Comparison of ENCODE assay signal across 22 cellular contexts in genomic region chr17:32191306-32191705, GRCh38.
A peak's percentile ranks its signal among the peaks of the same experiment; 100 is the strongest.
DNase-seq lines count a peak whose midpoint lies in the region; ATAC-seq, FAIRE-seq and TF ChIP-seq lines count a peak whose summit lies in the region.
"Had no signal": no experiment of that assay in that cellular context is flagged by ENCODE, and none has a peak within 500 bp of the region (broad histone marks: within the 10 kb centered on the region; RNA-seq: fewer than 3 reads in every experiment).

No MANE protein-coding gene starts in this region.

- ATAC-seq in SK-N-SH treated with all-trans-retinoic acid at 6 μM for 48 hours: peak; percentile 79
- ATAC-seq: foreskin keratinocyte, left colon had no signal

- DNase-seq in HCEC 1CT: peak; percentile 84
- DNase-seq in fibroblast of pulmonary artery (ENCODE audit: low read depth): peak; percentile 37
- DNase-seq in NAMALWA (ENCODE audit: low spot score): no peak
- DNase-seq in caudate nucleus (lab: John Stamatoyannopoulos, UW): no peak
- no peak for DNase-seq in HPDE6-E6E7 (ENCODE audit: extremely low spot score)
- DNase-seq in GM19239 (ENCODE audit: insufficient read length, low spot score): no peak
- DNase-seq: activated CD8-positive, alpha-beta memory T cell treated with anti-CD3 and anti-CD28 coated beads for 24 hours; CD4-positive, CD25-positive, alpha-beta regulatory T cell; central memory CD4-positive, alpha-beta T cell; DMS79; KG1; left colon; NCI-H1092; NCI-H2081 treated with DMSO at 0.1 percent for 48 hours; NCI-H510A treated with DMSO at 0.1 percent for 48 hours; SIG-M5; stimulated activated CD4-positive, alpha-beta T cell treated with anti-CD3 and anti-CD28 coated beads, Interleukin-12 subunit alpha, Interleukin-12 subunit beta, amount 100 ng/mL, for 4 hours had no signal

- no peak for TF ChIP-seq CTCF in fibroblast of pulmonary artery (IDR thresholded peaks at IDR 0.05; ENCODE audit: low read length, missing control alignments)

- FAIRE-seq in GM19239 (lab: Jason Lieb, UNC): no peak
- FAIRE-seq: H54 had no signal

- H3K4me3 ChIP-seq in fibroblast of pulmonary artery (replicated peaks; ENCODE audit: low read depth, low read length): no peak overlapping the region
- H3K4me3 ChIP-seq: neural progenitor cell, thoracic aorta had no signal

- no peak overlapping the region for H3K27ac ChIP-seq in caudate nucleus (ENCODE audit: low read depth, low read length)
- H3K27ac ChIP-seq: foreskin keratinocyte, neural progenitor cell, thoracic aorta had no signal

TF ChIP-seq in SK-N-SH treated with all-trans-retinoic acid at 6 μM for 48 hours, 23 proteins besides CTCF, POLR2A, EP300 and RAD21:
- TF ChIP-seq CREB5 (CRISPR knock-in tag; IDR thresholded peaks at IDR 0.05; ENCODE audit: low read depth) (no peak), ZC3H10 (CRISPR knock-in tag; IDR thresholded peaks at IDR 0.05) (no peak), TCF4 (CRISPR knock-in tag; IDR thresholded peaks at IDR 0.05; ENCODE audit: borderline replicate concordance) (no peak), ZFP3 (CRISPR knock-in tag; IDR thresholded peaks at IDR 0.05) (no peak), ZNF8 (CRISPR knock-in tag; IDR thresholded peaks at IDR 0.05) (no peak), ZFP30 (CRISPR knock-in tag; IDR thresholded peaks at IDR 0.05) (no peak), CSRNP3 (CRISPR knock-in tag; IDR thresholded peaks at IDR 0.05) (no peak), ZNF565 (CRISPR knock-in tag; conservative IDR thresholded peaks at IDR 0.05; ENCODE audit: low read depth) (no peak), ISL1 (CRISPR knock-in tag; IDR thresholded peaks at IDR 0.05) (no peak), POU6F1 (CRISPR knock-in tag; IDR thresholded peaks at IDR 0.05; ENCODE audit: borderline replicate concordance, low read depth) (no peak), SNAI2 (CRISPR knock-in tag; IDR thresholded peaks at IDR 0.05) (no peak), PPARA (CRISPR knock-in tag; IDR thresholded peaks at IDR 0.05; ENCODE audit: borderline replicate concordance) (no peak), ARNTL (CRISPR knock-in tag; IDR thresholded peaks at IDR 0.05; ENCODE audit: borderline replicate concordance, low read depth) (no peak), BACH2 (CRISPR knock-in tag; IDR thresholded peaks at IDR 0.05; ENCODE audit: borderline replicate concordance) (no peak)
- TF ChIP-seq, protein P1, sequence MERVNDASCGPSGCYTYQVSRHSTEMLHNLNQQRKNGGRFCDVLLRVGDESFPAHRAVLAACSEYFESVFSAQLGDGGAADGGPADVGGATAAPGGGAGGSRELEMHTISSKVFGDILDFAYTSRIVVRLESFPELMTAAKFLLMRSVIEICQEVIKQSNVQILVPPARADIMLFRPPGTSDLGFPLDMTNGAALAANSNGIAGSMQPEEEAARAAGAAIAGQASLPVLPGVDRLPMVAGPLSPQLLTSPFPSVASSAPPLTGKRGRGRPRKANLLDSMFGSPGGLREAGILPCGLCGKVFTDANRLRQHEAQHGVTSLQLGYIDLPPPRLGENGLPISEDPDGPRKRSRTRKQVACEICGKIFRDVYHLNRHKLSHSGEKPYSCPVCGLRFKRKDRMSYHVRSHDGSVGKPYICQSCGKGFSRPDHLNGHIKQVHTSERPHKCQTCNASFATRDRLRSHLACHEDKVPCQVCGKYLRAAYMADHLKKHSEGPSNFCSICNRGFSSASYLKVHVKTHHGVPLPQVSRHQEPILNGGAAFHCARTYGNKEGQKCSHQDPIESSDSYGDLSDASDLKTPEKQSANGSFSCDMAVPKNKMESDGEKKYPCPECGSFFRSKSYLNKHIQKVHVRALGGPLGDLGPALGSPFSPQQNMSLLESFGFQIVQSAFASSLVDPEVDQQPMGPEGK (CRISPR knock-in tag; IDR thresholded peaks at IDR 0.05; ENCODE audit: borderline replicate concordance): no peak
- TF ChIP-seq, protein P2, sequence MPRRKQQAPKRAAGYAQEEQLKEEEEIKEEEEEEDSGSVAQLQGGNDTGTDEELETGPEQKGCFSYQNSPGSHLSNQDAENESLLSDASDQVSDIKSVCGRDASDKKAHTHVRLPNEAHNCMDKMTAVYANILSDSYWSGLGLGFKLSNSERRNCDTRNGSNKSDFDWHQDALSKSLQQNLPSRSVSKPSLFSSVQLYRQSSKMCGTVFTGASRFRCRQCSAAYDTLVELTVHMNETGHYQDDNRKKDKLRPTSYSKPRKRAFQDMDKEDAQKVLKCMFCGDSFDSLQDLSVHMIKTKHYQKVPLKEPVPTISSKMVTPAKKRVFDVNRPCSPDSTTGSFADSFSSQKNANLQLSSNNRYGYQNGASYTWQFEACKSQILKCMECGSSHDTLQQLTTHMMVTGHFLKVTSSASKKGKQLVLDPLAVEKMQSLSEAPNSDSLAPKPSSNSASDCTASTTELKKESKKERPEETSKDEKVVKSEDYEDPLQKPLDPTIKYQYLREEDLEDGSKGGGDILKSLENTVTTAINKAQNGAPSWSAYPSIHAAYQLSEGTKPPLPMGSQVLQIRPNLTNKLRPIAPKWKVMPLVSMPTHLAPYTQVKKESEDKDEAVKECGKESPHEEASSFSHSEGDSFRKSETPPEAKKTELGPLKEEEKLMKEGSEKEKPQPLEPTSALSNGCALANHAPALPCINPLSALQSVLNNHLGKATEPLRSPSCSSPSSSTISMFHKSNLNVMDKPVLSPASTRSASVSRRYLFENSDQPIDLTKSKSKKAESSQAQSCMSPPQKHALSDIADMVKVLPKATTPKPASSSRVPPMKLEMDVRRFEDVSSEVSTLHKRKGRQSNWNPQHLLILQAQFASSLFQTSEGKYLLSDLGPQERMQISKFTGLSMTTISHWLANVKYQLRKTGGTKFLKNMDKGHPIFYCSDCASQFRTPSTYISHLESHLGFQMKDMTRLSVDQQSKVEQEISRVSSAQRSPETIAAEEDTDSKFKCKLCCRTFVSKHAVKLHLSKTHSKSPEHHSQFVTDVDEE (CRISPR knock-in tag; IDR thresholded peaks at IDR 0.05): no peak

Comparison
In these comparisons a context has a peak if more than half of its experiments do, and no peak if none do; other contexts are left out.
1. DNase-seq: peak in HCEC 1CT (single experiment) and fibroblast of pulmonary artery (single experiment); none in NAMALWA (single experiment), caudate nucleus (0 of 61), HPDE6-E6E7 (single experiment) and GM19239 (single experiment).